ENCODE assay signal across 8 cellular contexts in genomic region chr5:151155149-151155776, GRCh38. TPM values are rescaled to one million over a fixed set of nuclear protein-coding genes. Genes with fewer than 3 reads are reported as not detected.
A peak's percentile ranks its signal among the peaks of the same experiment; 100 is the strongest.
DNase-seq lines count a peak whose midpoint lies in the region; ATAC-seq and TF ChIP-seq lines count a peak whose summit lies in the region.

No MANE protein-coding gene starts in this region.

- H3K27me3 Mint-ChIP-seq in activated naive CD8-positive, alpha-beta T cell treated with anti-CD3 and anti-CD28 coated beads, Interleukin-2, amount 50 U/mL, for 24 hours = no peaks in the 10 kb centered on the region

- H3K9me3 Mint-ChIP-seq in activated naive CD8-positive, alpha-beta T cell treated with anti-CD3 and anti-CD28 coated beads, Interleukin-2, amount 50 U/mL, for 24 hours = no peaks in the 10 kb centered on the region

- H3K27ac Mint-ChIP-seq in activated naive CD8-positive, alpha-beta T cell treated with anti-CD3 and anti-CD28 coated beads, Interleukin-2, amount 50 U/mL, for 24 hours = peak overlapping the region; percentile 96

- H3K4me1 Mint-ChIP-seq in activated naive CD8-positive, alpha-beta T cell treated with anti-CD3 and anti-CD28 coated beads, Interleukin-2, amount 50 U/mL, for 24 hours = peaks cover 74% of the 10 kb centered on the region

- no peak for ATAC-seq in left ventricle myocardium superior
- no peak for ATAC-seq in activated naive CD8-positive, alpha-beta T cell treated with anti-CD3 and anti-CD28 coated beads, Interleukin-2, amount 50 U/mL, for 24 hours
- no peak for ATAC-seq in HG03025 (IDR thresholded peaks at IDR 0.05; ENCODE audit: low FRiP score, unreplicated experiment)

- TF ChIP-seq CTCF in right atrium auricular region (IDR thresholded peaks at IDR 0.05) = no peak

- H3K27ac ChIP-seq in right atrium auricular region (peak overlapping the region; percentile 86 to 96), muscle layer of duodenum (ENCODE audit: low read length) (peak overlapping the region; percentile 90)

- no peaks in the 10 kb centered on the region for H3K27me3 ChIP-seq in right atrium auricular region
- H3K27me3 ChIP-seq in muscle layer of duodenum (ENCODE audit: low read depth, low read length) = no peaks in the 10 kb centered on the region

- peak overlapping the region; percentile 95 for H3K4me3 Mint-ChIP-seq in activated naive CD8-positive, alpha-beta T cell treated with anti-CD3 and anti-CD28 coated beads, Interleukin-2, amount 50 U/mL, for 24 hours

- H3K4me1 ChIP-seq in right atrium auricular region (peaks cover 0 to 73% of the 10 kb centered on the region in 2 donors), muscle layer of duodenum (ENCODE audit: control insufficient read depth in 1 of 2, insufficient read depth in 2 of 2, low read length in 2 of 2) (peaks cover 37 to 63% of the 10 kb centered on the region in 2 donors)

- H3K36me3 Mint-ChIP-seq in activated naive CD8-positive, alpha-beta T cell treated with anti-CD3 and anti-CD28 coated beads, Interleukin-2, amount 50 U/mL, for 24 hours (ENCODE audit: low read depth) = peaks cover 26% of the 10 kb centered on the region

- H3K36me3 ChIP-seq in right atrium auricular region (no peaks in the 10 kb centered on the region), muscle layer of duodenum (ENCODE audit: control insufficient read depth in 1 of 2, insufficient read depth in 2 of 2, low read length in 2 of 2) (no peaks in the 10 kb centered on the region)

- H3K4me3 ChIP-seq in right atrium auricular region = peak overlapping the region; percentile 79 to 90
- peak overlapping the region; percentile 92 to 96 for H3K4me3 ChIP-seq in muscle layer of duodenum (ENCODE audit: low read depth in 1 of 2, low read length in 2 of 2)

- DNase-seq in right atrium auricular region (ENCODE audit: low spot score) (no peak), left ventricle myocardium superior (no peak), NAMALWA (ENCODE audit: low spot score) (peak; percentile 38), C1 segment of cervical spinal cord (lab: John Stamatoyannopoulos, UW) (no peak), NCI-H187 treated with DMSO at 0.1 percent for 48 hours (lab: John Stamatoyannopoulos, UW) (no peak)
- peak; percentile 53 for DNase-seq in activated naive CD8-positive, alpha-beta T cell treated with anti-CD3 and anti-CD28 coated beads, Interleukin-2, amount 50 U/mL, for 24 hours

- no peaks in the 10 kb centered on the region for H3K9me3 ChIP-seq in right atrium auricular region
- no peaks in the 10 kb centered on the region for H3K9me3 ChIP-seq in muscle layer of duodenum (ENCODE audit: control insufficient read depth in 1 of 2, low read length in 2 of 2)

- intact Hi-C loops in left ventricle myocardium superior (cut with micrococcal nuclease) = no loop called here

RNA-seq across cellular contexts. Expression of gene ANXA6, which starts 2.3 kb away (rescaled TPM):
- total RNA-seq in right atrium auricular region (100 to 1,000 TPM; 164 to 165 TPM), left ventricle myocardium superior (214 TPM)

Comparison
In these comparisons a context has a peak if more than half of its experiments do, and no peak if none do; other contexts are left out.
1. DNase-seq: peak in NAMALWA (single experiment) and activated naive CD8-positive, alpha-beta T cell treated with anti-CD3 and anti-CD28 coated beads, Interleukin-2, amount 50 U/mL, for 24 hours (single experiment); none in right atrium auricular region (single experiment), left ventricle myocardium superior (single experiment), C1 segment of cervical spinal cord (0 of 14) and NCI-H187 treated with DMSO at 0.1 percent for 48 hours (single experiment).